1 cellular context compared by ENCODE assay signal in genomic region chr20:58107533-58107932, GRCh38.
TF ChIP-seq lines count a peak whose summit lies in the region.

No MANE protein-coding gene starts in this region.

TF ChIP-seq in HepG2, 621 proteins besides CTCF, POLR2A, EP300 and RAD21 (continued from another document):
- 0 out of 2 replicates have a peak, but pooled peaks have one; percentile 32 for TF ChIP-seq TRIM22 (IDR thresholded peaks at IDR 0.05)
